In genomic region chr10:12782537-12782936, GRCh38 we compare ENCODE assay signal across 8 cellular contexts.
DNase-seq lines count a peak whose midpoint lies in the region; ATAC-seq lines count a peak whose summit lies in the region.

No MANE protein-coding gene starts in this region.

- ATAC-seq in stimulated activated naive CD8-positive, alpha-beta T cell treated with anti-CD3 and anti-CD28 coated beads, Interleukin-15, Interleukin-2, amounts not matched to agents 100 U/mL and 50 U/mL, for 24 hours = no peak
- ATAC-seq in GM19452 (IDR thresholded peaks at IDR 0.05; ENCODE audit: unreplicated experiment) = no peak

- intact Hi-C loops in activated T-helper 1 cell treated with anti-CD3 and anti-CD28 coated beads, Interleukin-12 subunit alpha, Interleukin-12 subunit beta, Interleukin-2, Interleukin-4 antibody, amounts not matched to agents 30 ng/mL and 10 ng/mL and 1 ng/mL, durations not matched to agents 14 hours and 24 hours and 36 hours (cut with micrococcal nuclease) = loop anchor here (1.0 kb wide), 1 partner anchor 293 kb away; no protein-coding TSS in a partner anchor

- H3K36me3 Mint-ChIP-seq in activated T-helper 1 cell treated with anti-CD3 and anti-CD28 coated beads, Interleukin-12 subunit alpha, Interleukin-12 subunit beta, Interleukin-2, Interleukin-4 antibody, amounts not matched to agents 30 ng/mL and 10 ng/mL and 1 ng/mL, durations not matched to agents 14 hours and 24 hours and 36 hours (ENCODE audit: low read depth) = no peaks in the 10 kb centered on the region
- H3K36me3 Mint-ChIP-seq in immature natural killer cell = peaks cover 0 to 16% (median 13%) of the 10 kb centered on the region in 3 donors

- H3K27me3 Mint-ChIP-seq in activated T-helper 1 cell treated with anti-CD3 and anti-CD28 coated beads, Interleukin-12 subunit alpha, Interleukin-12 subunit beta, Interleukin-2, Interleukin-4 antibody, amounts not matched to agents 30 ng/mL and 10 ng/mL and 1 ng/mL, durations not matched to agents 14 hours and 24 hours and 36 hours (ENCODE audit: insufficient read depth) = peaks cover 2% of the 10 kb centered on the region
- peaks cover 0 to 3% (median 0%) of the 10 kb centered on the region in 3 donors for H3K27me3 Mint-ChIP-seq in immature natural killer cell (ENCODE audit: low read depth in 3 of 3)

- DNase-seq in activated T-helper 1 cell treated with Interleukin-2 at 50 U/mL for 16 hours (ENCODE audit: low read depth) (peak; percentile 10), NCI-H2196 (lab: John Stamatoyannopoulos, UW; ENCODE audit: unreplicated experiment) (peak; percentile 17), immature natural killer cell (peak in 2 of 3 donors; percentile 11 to 19), NCI-H2227 (lab: John Stamatoyannopoulos, UW; ENCODE audit: unreplicated experiment) (no peak)
- no peak for DNase-seq in activated T-helper 1 cell treated with anti-CD3 and anti-CD28 coated beads, Interleukin-12 subunit alpha, Interleukin-12 subunit beta, Interleukin-2, Interleukin-4 antibody, amounts not matched to agents 30 ng/mL and 10 ng/mL and 1 ng/mL, durations not matched to agents 14 hours and 24 hours and 36 hours (ENCODE audit: low spot score)
- peak; percentile 11 for DNase-seq in activated gamma-delta T cell treated with anti-CD3 and anti-CD28 coated beads, Interleukin-2, amount 50 U/mL, for 16 hours (ENCODE audit: low read depth)
- DNase-seq in stimulated activated naive CD8-positive, alpha-beta T cell treated with anti-CD3 and anti-CD28 coated beads, Interleukin-15, Interleukin-2, amounts not matched to agents 100 U/mL and 50 U/mL, for 24 hours = peak; percentile 62

- H3K4me3 Mint-ChIP-seq in activated T-helper 1 cell treated with anti-CD3 and anti-CD28 coated beads, Interleukin-12 subunit alpha, Interleukin-12 subunit beta, Interleukin-2, Interleukin-4 antibody, amounts not matched to agents 30 ng/mL and 10 ng/mL and 1 ng/mL, durations not matched to agents 14 hours and 24 hours and 36 hours = no peak overlapping the region
- peak overlapping the region in 1 of 5 donors; percentile 55 for H3K4me3 Mint-ChIP-seq in immature natural killer cell

- peaks cover 5% of the 10 kb centered on the region for H3K4me1 Mint-ChIP-seq in activated T-helper 1 cell treated with anti-CD3 and anti-CD28 coated beads, Interleukin-12 subunit alpha, Interleukin-12 subunit beta, Interleukin-2, Interleukin-4 antibody, amounts not matched to agents 30 ng/mL and 10 ng/mL and 1 ng/mL, durations not matched to agents 14 hours and 24 hours and 36 hours (ENCODE audit: low read depth)
- peaks cover 4 to 6% of the 10 kb centered on the region in 2 donors for H3K4me1 Mint-ChIP-seq in immature natural killer cell

- H3K27ac Mint-ChIP-seq in activated T-helper 1 cell treated with anti-CD3 and anti-CD28 coated beads, Interleukin-12 subunit alpha, Interleukin-12 subunit beta, Interleukin-2, Interleukin-4 antibody, amounts not matched to agents 30 ng/mL and 10 ng/mL and 1 ng/mL, durations not matched to agents 14 hours and 24 hours and 36 hours = no peak overlapping the region
- H3K27ac Mint-ChIP-seq in immature natural killer cell = peak overlapping the region in 1 of 6 donors; percentile 47

- H3K9me3 Mint-ChIP-seq in activated T-helper 1 cell treated with anti-CD3 and anti-CD28 coated beads, Interleukin-12 subunit alpha, Interleukin-12 subunit beta, Interleukin-2, Interleukin-4 antibody, amounts not matched to agents 30 ng/mL and 10 ng/mL and 1 ng/mL, durations not matched to agents 14 hours and 24 hours and 36 hours = no peaks in the 10 kb centered on the region
- H3K9me3 Mint-ChIP-seq in immature natural killer cell = no peaks in the 10 kb centered on the region

Comparison
In these comparisons a context has a peak if more than half of its experiments do, and no peak if none do; other contexts are left out.
1. DNase-seq: peak in activated T-helper 1 cell treated with Interleukin-2 at 50 U/mL for 16 hours (single experiment), NCI-H2196 (single experiment), activated gamma-delta T cell treated with anti-CD3 and anti-CD28 coated beads, Interleukin-2, amount 50 U/mL, for 16 hours (single experiment), immature natural killer cell (2 of 3) and stimulated activated naive CD8-positive, alpha-beta T cell treated with anti-CD3 and anti-CD28 coated beads, Interleukin-15, Interleukin-2, amounts not matched to agents 100 U/mL and 50 U/mL, for 24 hours (single experiment); none in activated T-helper 1 cell treated with anti-CD3 and anti-CD28 coated beads, Interleukin-12 subunit alpha, Interleukin-12 subunit beta, Interleukin-2, Interleukin-4 antibody, amounts not matched to agents 30 ng/mL and 10 ng/mL and 1 ng/mL, durations not matched to agents 14 hours and 24 hours and 36 hours (single experiment) and NCI-H2227 (single experiment).